In the genomic region with DNA sequence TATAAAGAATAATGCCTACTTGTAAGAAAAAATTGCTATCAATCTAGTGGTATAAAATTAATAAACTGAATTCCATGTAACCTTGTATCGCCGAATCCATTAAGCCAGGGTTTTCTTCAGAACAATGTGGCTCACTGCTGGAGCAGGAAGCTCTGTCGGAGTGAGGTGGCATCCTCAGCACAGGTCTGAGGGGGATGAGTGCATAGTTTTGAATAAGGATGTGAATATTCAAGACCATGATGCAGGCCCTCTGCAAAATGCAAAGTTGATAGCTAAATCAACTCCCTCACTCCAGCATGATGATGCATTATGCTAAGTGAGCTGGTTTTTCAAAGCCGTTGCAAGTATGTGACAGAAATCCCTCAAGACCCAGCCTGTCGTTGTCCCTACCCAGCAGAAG, we compare ENCODE assay signal across 20 cellular contexts. TPM values are rescaled to one million over a fixed set of nuclear protein-coding genes. Genes with fewer than 3 reads are reported as not detected.
DNase-seq lines count a peak whose midpoint lies in the region; TF ChIP-seq lines count a peak whose summit lies in the region.
"Had no signal": no experiment of that assay in that cellular context is flagged by ENCODE, and none has a peak within 500 bp of the region (broad histone marks: within the 10 kb centered on the region; RNA-seq: fewer than 3 reads in every experiment).

No MANE protein-coding gene starts in this region.

- H3K4me3 ChIP-seq in neuronal stem cell (ENCODE audit: low read length in 2 of 2) (no peak overlapping the region), mammary epithelial cell (replicated peaks in 1 of 3; ENCODE audit: insufficient read depth in 1 of 3, low read depth in 2 of 3, low read length in 3 of 3) (no peak overlapping the region)
- H3K4me3 ChIP-seq: BLaER1 treated with 17β-estradiol and CSF1 and Interleukin-3, amounts not matched to agents 10 nM and 100 nM; GM12878; PC-9; SJCRH30 had no signal

- H3K27ac ChIP-seq in neuronal stem cell (replicated peaks; ENCODE audit: low read length): no peak overlapping the region
- H3K27ac ChIP-seq in mammary epithelial cell (ENCODE audit: insufficient read depth, low read depth, low read length): no peak overlapping the region
- H3K27ac ChIP-seq: BLaER1 treated with 17β-estradiol and CSF1 and Interleukin-3, amounts not matched to agents 10 nM and 100 nM; KMS-11; PC-9; SJCRH30 had no signal

- BruUV-seq in mammary epithelial cell (replicated peaks; lab: Mats Ljungman, UMichigan): no TSS peak

- intact Hi-C loops in mammary epithelial cell (cut with micrococcal nuclease): no loop called here

- H3K4me1 ChIP-seq in neuronal stem cell (ENCODE audit: control insufficient read depth in 2 of 2, insufficient read depth in 1 of 2, low read depth in 1 of 2, low read length in 2 of 2): peaks cover 2 to 34% of the 10 kb centered on the region in 2 donors
- no peaks in the 10 kb centered on the region for H3K4me1 ChIP-seq in mammary epithelial cell (ENCODE audit: insufficient read depth, low read length)
- H3K4me1 ChIP-seq: SJCRH30 had no signal

- CTCF ChIA-PET in mammary epithelial cell (lab: Charles Lee; ENCODE audit: low non-redundant PET): no interaction called here

- H2BK12ac ChIP-seq in neuronal stem cell (ENCODE audit: low read length): no peak overlapping the region

- in situ Hi-C loops in G401 (cut with HindIII; ENCODE audit: low sequenced_read_pairs): no loop called here
- in situ Hi-C loops in mammary epithelial cell (cut with MboI; ENCODE audit: low sequenced_read_pairs in 2 of 2): no loop called here

- H3K9ac ChIP-seq in neuronal stem cell (ENCODE audit: low read depth, low read length, poor library complexity) (no peak overlapping the region), mammary epithelial cell (ENCODE audit: insufficient read depth, low read length) (no peak overlapping the region)
- H3K9ac ChIP-seq: BLaER1 treated with 17β-estradiol and CSF1 and Interleukin-3, amounts not matched to agents 10 nM and 100 nM; KMS-11 had no signal

- no peaks in the 10 kb centered on the region for H3K36me3 ChIP-seq in neuronal stem cell (replicated peaks in 1 of 2; ENCODE audit: control insufficient read depth in 2 of 2, insufficient read depth in 2 of 2, low read length in 2 of 2)
- H3K36me3 ChIP-seq in mammary epithelial cell (ENCODE audit: insufficient read depth, low read length): no peaks in the 10 kb centered on the region
- H3K36me3 ChIP-seq: BLaER1 treated with 17β-estradiol and CSF1 and Interleukin-3, amounts not matched to agents 10 nM and 100 nM; SJCRH30 had no signal

- H4K91ac ChIP-seq in neuronal stem cell (ENCODE audit: low read depth, low read length, poor library complexity): no peak overlapping the region

- DNase-seq in G401 (ENCODE audit: low spot score) (peak; percentile 77), NCI-H526 (lab: John Stamatoyannopoulos, UW) (peak; percentile 91 to 92), cerebellar cortex (ENCODE audit: low spot score) (peak; percentile 68), neuronal stem cell (ENCODE audit: low spot score) (no peak), NCI-H345 (lab: John Stamatoyannopoulos, UW) (no peak), mammary epithelial cell (no peak), HK-2 (ENCODE audit: unreplicated experiment) (no peak)
- DNase-seq: AML-193; CD4-positive, alpha-beta T cell; DMS53; GDM1; NCI-H1092; NCI-H1417 treated with DMSO at 0.1 percent for 48 hours; NCI-H1694 treated with DMSO at 0.1 percent for 48 hours; NCI-H524; PC-9; SJCRH30 had no signal

- H3K23ac ChIP-seq in neuronal stem cell (ENCODE audit: low read depth, low read length, poor library complexity): no peak overlapping the region

- H3K14ac ChIP-seq in neuronal stem cell (ENCODE audit: low read length): no peak overlapping the region

- H3K4me2 ChIP-seq in neuronal stem cell (ENCODE audit: insufficient read depth, low read length, poor library complexity, severe bottlenecking) (no peak overlapping the region), mammary epithelial cell (ENCODE audit: insufficient read depth, low read depth, low read length) (no peak overlapping the region)
- H3K4me2 ChIP-seq: KMS-11, PC-9 had no signal

- no peak overlapping the region for H2BK15ac ChIP-seq in neuronal stem cell (ENCODE audit: low read length)

- H4K20me1 ChIP-seq in mammary epithelial cell (ENCODE audit: insufficient read depth, low read length): no peaks in the 10 kb centered on the region
- H4K20me1 ChIP-seq: BLaER1 treated with 17β-estradiol and CSF1 and Interleukin-3, amounts not matched to agents 10 nM and 100 nM had no signal

- H2BK5ac ChIP-seq in neuronal stem cell (ENCODE audit: low read length): no peak overlapping the region

- WGBS in neuronal stem cell (ENCODE audit: extremely low coverage in 2 of 2, insufficient read length in 2 of 2, insufficient replicate concordance in 1 of 2), 2 donors: no CpG with 5 or more reads among the region's 5 CpGs
- 77% methylated on average over 5 of the region's 5 CpGs for WGBS in mammary epithelial cell (ENCODE audit: low coverage, missing lambda C conversion rate)

- no peak overlapping the region for H2AK5ac ChIP-seq in neuronal stem cell (ENCODE audit: low read depth, low read length)

- H3K79me2 ChIP-seq in mammary epithelial cell (ENCODE audit: insufficient read depth, low read length): no peaks in the 10 kb centered on the region

- no peak for TF ChIP-seq CTCF in mammary epithelial cell (conservative IDR thresholded peaks at IDR 0.05 in 1 of 2, IDR thresholded peaks at IDR 0.05 in 1 of 2; ENCODE audit: extremely low read depth in 1 of 2, insufficient read depth in 1 of 2, low read depth in 1 of 2, low read length in 2 of 2)

- no peak overlapping the region for H3K4ac ChIP-seq in neuronal stem cell (ENCODE audit: low read length)

- H2BK120ac ChIP-seq in neuronal stem cell (ENCODE audit: low read depth, low read length): no peak overlapping the region

- H4K8ac ChIP-seq in neuronal stem cell (ENCODE audit: low read depth, low read length): no peak overlapping the region

- H3K18ac ChIP-seq in neuronal stem cell (ENCODE audit: low read length): no peak overlapping the region

- H3K27me3 ChIP-seq in neuronal stem cell (ENCODE audit: control insufficient read depth in 3 of 3, insufficient read depth in 3 of 3, low read depth in 1 of 3, low read length in 3 of 3) (no peaks in the 10 kb centered on the region), mammary epithelial cell (ENCODE audit: insufficient read depth, low read length) (peaks cover 2% of the 10 kb centered on the region)
- H3K27me3 ChIP-seq: BLaER1 treated with 17β-estradiol and CSF1 and Interleukin-3, amounts not matched to agents 10 nM and 100 nM; SJCRH30 had no signal

- H3K9me3 ChIP-seq in neuronal stem cell (replicated peaks in 1 of 2; ENCODE audit: control insufficient read depth in 2 of 2, insufficient read depth in 1 of 2, low read depth in 1 of 2, low read length in 2 of 2) (no peaks in the 10 kb centered on the region), mammary epithelial cell (replicated peaks; ENCODE audit: insufficient read depth, low read length) (no peaks in the 10 kb centered on the region)
- H3K9me3 ChIP-seq: BLaER1 treated with 17β-estradiol and CSF1 and Interleukin-3, amounts not matched to agents 10 nM and 100 nM; SJCRH30 had no signal

- no peaks in the 10 kb centered on the region for H3K79me1 ChIP-seq in neuronal stem cell (ENCODE audit: low read depth, low read length)

- peak overlapping the region; percentile 52 for H2AFZ ChIP-seq in neuronal stem cell (ENCODE audit: low read length)
- no peak overlapping the region for H2AFZ ChIP-seq in mammary epithelial cell (ENCODE audit: low read depth, low read length)
- H2AFZ ChIP-seq: PC-9 had no signal

- dilution Hi-C loops in mammary epithelial cell (cut with HindIII; ENCODE audit: low sequenced_read_pairs): loop anchor here (5.0 kb wide), 1 partner anchor 75 kb away; no protein-coding TSS in a partner anchor

RNA-seq across cellular contexts. Expression of a gene that starts 53.1 kb away (rescaled TPM):
- 0.31 and 0.41 TPM in 2 replicates for total RNA-seq in G401 (2014; rRNA removed; shearing (Covaris generic))
- polyA plus RNA-seq in neuronal stem cell (2013, experiment 1 of 2): 1.6 TPM
- polyA plus RNA-seq in neuronal stem cell (2013, experiment 2 of 2): 1.6 TPM
- total RNA-seq in mammary epithelial cell: under 1 TPM; 0.14 to 0.67 TPM
- 0.10 TPM for polyA plus RNA-seq in mammary epithelial cell
- polyA minus RNA-seq in mammary epithelial cell: not detected

Comparison
In these comparisons a context has a peak if more than half of its experiments do, and no peak if none do; other contexts are left out.
1. DNase-seq: peak in G401 (single experiment), NCI-H526 (2 of 2) and cerebellar cortex (single experiment); none in neuronal stem cell (single experiment), NCI-H345 (single experiment), mammary epithelial cell (single experiment) and HK-2 (single experiment).